ENCODE assay signal across 2 cellular contexts in the genomic region with DNA sequence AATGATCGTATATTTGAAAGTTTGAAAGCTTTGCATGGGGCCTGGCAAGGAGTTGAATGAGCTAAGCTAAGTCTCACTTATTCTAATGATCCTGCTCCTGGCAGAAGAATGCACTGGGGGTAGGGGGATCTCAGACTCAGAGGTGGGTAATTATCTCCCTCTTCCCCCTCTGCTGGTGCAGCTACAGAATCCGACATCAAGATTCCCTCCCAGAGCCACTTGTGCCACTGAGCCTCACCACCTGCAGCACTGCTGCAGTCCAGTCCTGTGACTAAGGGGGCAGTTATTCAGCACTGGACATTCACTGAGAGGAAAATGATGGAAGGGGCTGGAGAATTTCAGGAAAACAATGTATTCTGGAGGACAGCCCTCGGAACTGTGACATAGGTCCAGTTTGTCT.
TF ChIP-seq lines count a peak whose summit lies in the region.

No MANE protein-coding gene starts in this region.

TF ChIP-seq in HepG2, 621 proteins besides CTCF, POLR2A, EP300 and RAD21:
- TF ChIP-seq TFAP4 (IDR thresholded peaks at IDR 0.05; ENCODE audit: borderline replicate concordance, low read depth) (no peak), FOSL2 (CRISPR knock-in tag; IDR thresholded peaks at IDR 0.05) (peak; percentile 56)
TF ChIP-seq in HepG2: peak in this region for 1.

TF ChIP-seq in WTC11, 78 proteins besides CTCF, POLR2A, EP300 and RAD21:
- TF ChIP-seq ZNF423 (CRISPR knock-in tag; IDR thresholded peaks at IDR 0.05) (no peak), ZNF232 (CRISPR knock-in tag; IDR thresholded peaks at IDR 0.05) (no peak), ZNF512 (CRISPR knock-in tag; IDR thresholded peaks at IDR 0.05; ENCODE audit: borderline replicate concordance) (no peak), CBFB (CRISPR knock-in tag; IDR thresholded peaks at IDR 0.05; ENCODE audit: low read depth) (no peak), E2F5 (CRISPR knock-in tag; IDR thresholded peaks at IDR 0.05) (no peak), PRRX2 (CRISPR knock-in tag; IDR thresholded peaks at IDR 0.05) (no peak), ZNF396 (CRISPR knock-in tag; IDR thresholded peaks at IDR 0.05; ENCODE audit: borderline replicate concordance) (no peak), IRF1 (CRISPR knock-in tag; IDR thresholded peaks at IDR 0.05) (no peak)
